8 cellular contexts compared by ENCODE assay signal in genomic region chr14:58297762-58298476, GRCh38. TPM values are rescaled to one million over a fixed set of nuclear protein-coding genes. Genes with fewer than 3 reads are reported as not detected.
DNase-seq lines count a peak whose midpoint lies in the region; ATAC-seq and TF ChIP-seq lines count a peak whose summit lies in the region.

No MANE protein-coding gene starts in this region.

- intact Hi-C loops in dorsolateral prefrontal cortex (cut with DNase I) = loop anchor here (1.0 to 5.0 kb wide), 6 partner anchors 34 to 146 kb away; partner anchors contain the start of genes KIAA0586 (in 2 of the 2), PSMA3 (in 2 of the 2), TIMM9 (in 2 of the 2) and ARMH4 (in 1 of the 2)

- peak overlapping the region; percentile 96 to 99 for H3K9ac ChIP-seq in liver (ENCODE audit: low read depth in 1 of 2, low read length in 2 of 2)

- H3K4me3 ChIP-seq in dorsolateral prefrontal cortex (peak overlapping the region; percentile 63 to 100 (median 95)), liver (ENCODE audit: low read depth in 1 of 3, low read length in 3 of 3) (peak overlapping the region; percentile 91 to 100 (median 95))

- H3K4me1 ChIP-seq in liver (ENCODE audit: control insufficient read depth in 4 of 4, insufficient read depth in 4 of 4, low read length in 3 of 4) = peaks cover 7 to 38% (median 29%) of the 10 kb centered on the region in 4 donors

- under 1% methylated on average over 40 of the region's 40 CpGs for WGBS in liver

- TF ChIP-seq RAD21 in liver (IDR thresholded peaks at IDR 0.05) = no peak

- no peaks in the 10 kb centered on the region for H3K27me3 ChIP-seq in dorsolateral prefrontal cortex
- no peaks in the 10 kb centered on the region for H3K27me3 ChIP-seq in liver (ENCODE audit: control insufficient read depth in 4 of 4, insufficient read depth in 4 of 4, low read length in 3 of 4)

- peak overlapping the region; percentile 82 for H3K27ac ChIP-seq in C4-2B
- peak overlapping the region; percentile 91 to 100 (median 99) for H3K27ac ChIP-seq in dorsolateral prefrontal cortex
- peak overlapping the region; percentile 99 for H3K27ac ChIP-seq in liver (ENCODE audit: low read depth in 1 of 2, low read length in 2 of 2)

- H3K36me3 ChIP-seq in liver (ENCODE audit: control insufficient read depth in 4 of 4, insufficient read depth in 3 of 4, low read depth in 1 of 4, low read length in 3 of 4) = peaks cover 2 to 13% (median 7%) of the 10 kb centered on the region in 4 donors

- ATAC-seq in GM19351 (IDR thresholded peaks at IDR 0.05; ENCODE audit: unreplicated experiment) (peak; percentile 74), HG03520 (IDR thresholded peaks at IDR 0.05; ENCODE audit: unreplicated experiment) (peak; percentile 79)

- TF ChIP-seq CTCF in C4-2B (conservative IDR thresholded peaks at IDR 0.05) (no peak), dorsolateral prefrontal cortex (IDR thresholded peaks at IDR 0.05 in 54 of 56, conservative IDR thresholded peaks at IDR 0.05 in 2 of 56; ENCODE audit: low read depth in 1 of 56, partially characterized antibody in 56 of 56) (peak in 47 of 56 donors; percentile 12 to 61 (median 36)), liver (IDR thresholded peaks at IDR 0.05; ENCODE audit: low read depth, low read length, missing input control) (no peak)

- no peaks in the 10 kb centered on the region for H3K9me3 ChIP-seq in liver (ENCODE audit: control insufficient read depth in 4 of 4, low read length in 3 of 4)

- DNase-seq in NCI-H69 (lab: John Stamatoyannopoulos, UW) (peak; percentile 100), dorsolateral prefrontal cortex (peak; percentile 97 to 99 (median 98))
- DNase-seq in activated CD4-positive, alpha-beta T cell treated with anti-CD3 and anti-CD28 coated beads, Interleukin-2, amount 50 U/mL, for 24 hours (ENCODE audit: low read depth in 1 of 2, low spot score in 1 of 2) = peak; percentile 89 to 98
- peak; percentile 99 for DNase-seq in stimulated activated CD4-positive, alpha-beta T cell treated with anti-CD3 and anti-CD28 coated beads, Interleukin-4, amount 100 ng/mL, for 24 hours

TF ChIP-seq in liver, 16 proteins besides CTCF, POLR2A, EP300 and RAD21:
- TF ChIP-seq, protein P1, sequence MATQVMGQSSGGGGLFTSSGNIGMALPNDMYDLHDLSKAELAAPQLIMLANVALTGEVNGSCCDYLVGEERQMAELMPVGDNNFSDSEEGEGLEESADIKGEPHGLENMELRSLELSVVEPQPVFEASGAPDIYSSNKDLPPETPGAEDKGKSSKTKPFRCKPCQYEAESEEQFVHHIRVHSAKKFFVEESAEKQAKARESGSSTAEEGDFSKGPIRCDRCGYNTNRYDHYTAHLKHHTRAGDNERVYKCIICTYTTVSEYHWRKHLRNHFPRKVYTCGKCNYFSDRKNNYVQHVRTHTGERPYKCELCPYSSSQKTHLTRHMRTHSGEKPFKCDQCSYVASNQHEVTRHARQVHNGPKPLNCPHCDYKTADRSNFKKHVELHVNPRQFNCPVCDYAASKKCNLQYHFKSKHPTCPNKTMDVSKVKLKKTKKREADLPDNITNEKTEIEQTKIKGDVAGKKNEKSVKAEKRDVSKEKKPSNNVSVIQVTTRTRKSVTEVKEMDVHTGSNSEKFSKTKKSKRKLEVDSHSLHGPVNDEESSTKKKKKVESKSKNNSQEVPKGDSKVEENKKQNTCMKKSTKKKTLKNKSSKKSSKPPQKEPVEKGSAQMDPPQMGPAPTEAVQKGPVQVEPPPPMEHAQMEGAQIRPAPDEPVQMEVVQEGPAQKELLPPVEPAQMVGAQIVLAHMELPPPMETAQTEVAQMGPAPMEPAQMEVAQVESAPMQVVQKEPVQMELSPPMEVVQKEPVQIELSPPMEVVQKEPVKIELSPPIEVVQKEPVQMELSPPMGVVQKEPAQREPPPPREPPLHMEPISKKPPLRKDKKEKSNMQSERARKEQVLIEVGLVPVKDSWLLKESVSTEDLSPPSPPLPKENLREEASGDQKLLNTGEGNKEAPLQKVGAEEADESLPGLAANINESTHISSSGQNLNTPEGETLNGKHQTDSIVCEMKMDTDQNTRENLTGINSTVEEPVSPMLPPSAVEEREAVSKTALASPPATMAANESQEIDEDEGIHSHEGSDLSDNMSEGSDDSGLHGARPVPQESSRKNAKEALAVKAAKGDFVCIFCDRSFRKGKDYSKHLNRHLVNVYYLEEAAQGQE (IDR thresholded peaks at IDR 0.05) = peak; percentile 47
- TF ChIP-seq YY1 (IDR thresholded peaks at IDR 0.05) = peak; percentile 100
- TF ChIP-seq FOXA2 (IDR thresholded peaks at IDR 0.05) = peak; percentile 31
- peak; percentile 66 to 84 for TF ChIP-seq GABPA (IDR thresholded peaks at IDR 0.05 in 1 of 2, conservative IDR thresholded peaks at IDR 0.05 in 1 of 2)
- peak; percentile 100 for TF ChIP-seq SP1 (IDR thresholded peaks at IDR 0.05)
- TF ChIP-seq MAX (IDR thresholded peaks at IDR 0.05) = peak; percentile 65
- TF ChIP-seq, protein P2, sequence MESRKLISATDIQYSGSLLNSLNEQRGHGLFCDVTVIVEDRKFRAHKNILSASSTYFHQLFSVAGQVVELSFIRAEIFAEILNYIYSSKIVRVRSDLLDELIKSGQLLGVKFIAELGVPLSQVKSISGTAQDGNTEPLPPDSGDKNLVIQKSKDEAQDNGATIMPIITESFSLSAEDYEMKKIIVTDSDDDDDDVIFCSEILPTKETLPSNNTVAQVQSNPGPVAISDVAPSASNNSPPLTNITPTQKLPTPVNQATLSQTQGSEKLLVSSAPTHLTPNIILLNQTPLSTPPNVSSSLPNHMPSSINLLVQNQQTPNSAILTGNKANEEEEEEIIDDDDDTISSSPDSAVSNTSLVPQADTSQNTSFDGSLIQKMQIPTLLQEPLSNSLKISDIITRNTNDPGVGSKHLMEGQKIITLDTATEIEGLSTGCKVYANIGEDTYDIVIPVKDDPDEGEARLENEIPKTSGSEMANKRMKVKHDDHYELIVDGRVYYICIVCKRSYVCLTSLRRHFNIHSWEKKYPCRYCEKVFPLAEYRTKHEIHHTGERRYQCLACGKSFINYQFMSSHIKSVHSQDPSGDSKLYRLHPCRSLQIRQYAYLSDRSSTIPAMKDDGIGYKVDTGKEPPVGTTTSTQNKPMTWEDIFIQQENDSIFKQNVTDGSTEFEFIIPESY (IDR thresholded peaks at IDR 0.05) = peak; percentile 50
- TF ChIP-seq ATF3 (IDR thresholded peaks at IDR 0.05) = peak; percentile 64
- no peak for TF ChIP-seq FOXA1 (IDR thresholded peaks at IDR 0.05)
- TF ChIP-seq EGR1 (IDR thresholded peaks at IDR 0.05; ENCODE audit: low read depth in 2 of 2) = peak; percentile 61 to 68
- TF ChIP-seq HNF4G (IDR thresholded peaks at IDR 0.05) = no peak
- peak; percentile 53 for TF ChIP-seq TAF1 (conservative IDR thresholded peaks at IDR 0.05)
- peak; percentile 30 to 41 for TF ChIP-seq RXRA (IDR thresholded peaks at IDR 0.05)
- TF ChIP-seq JUND (IDR thresholded peaks at IDR 0.05) = peak; percentile 60 to 63
- TF ChIP-seq HNF4A (conservative IDR thresholded peaks at IDR 0.05) = peak in 1 of 2 donors; percentile 11
- no peak for TF ChIP-seq NR2F2 (IDR thresholded peaks at IDR 0.05)

RNA-seq across cellular contexts. Expression of gene ARID4A, which starts 0.4 kb away (rescaled TPM):
- 10 to 100 TPM; 24.5 to 59.8 (median 40.9) TPM for total RNA-seq in dorsolateral prefrontal cortex
- 10 to 100 TPM; 10.1 to 13.9 TPM for total RNA-seq in liver
- 10 to 100 TPM in 1 of 2 donors, 1 to 10 TPM in 1; 3.8 to 26.9 TPM for polyA plus RNA-seq in liver

RNA-seq across cellular contexts. Expression of gene PSMA3, which starts 53.3 kb away (rescaled TPM):
- total RNA-seq in dorsolateral prefrontal cortex = 100 to 1,000 TPM in 10 of 120 experiments, 10 to 100 TPM in 110; 45.6 to 146 (median 80.0) TPM
- 100 to 1,000 TPM in 1 of 2 donors, 10 to 100 TPM in 1; 54.6 to 120 TPM for total RNA-seq in liver
- 100 to 1,000 TPM; 106 to 192 TPM for polyA plus RNA-seq in liver

Comparison
In these comparisons a context has a peak if more than half of its experiments do, and no peak if none do; other contexts are left out.
1. Peak in every context shown above with its lines: DNase-seq, ATAC-seq, H3K4me3 ChIP-seq and H3K27ac ChIP-seq.
2. CTCF ChIP-seq: peak in dorsolateral prefrontal cortex (47 of 56); none in C4-2B (single experiment) and liver (single experiment).